ENCODE assay signal across 26 cellular contexts in the genomic region with DNA sequence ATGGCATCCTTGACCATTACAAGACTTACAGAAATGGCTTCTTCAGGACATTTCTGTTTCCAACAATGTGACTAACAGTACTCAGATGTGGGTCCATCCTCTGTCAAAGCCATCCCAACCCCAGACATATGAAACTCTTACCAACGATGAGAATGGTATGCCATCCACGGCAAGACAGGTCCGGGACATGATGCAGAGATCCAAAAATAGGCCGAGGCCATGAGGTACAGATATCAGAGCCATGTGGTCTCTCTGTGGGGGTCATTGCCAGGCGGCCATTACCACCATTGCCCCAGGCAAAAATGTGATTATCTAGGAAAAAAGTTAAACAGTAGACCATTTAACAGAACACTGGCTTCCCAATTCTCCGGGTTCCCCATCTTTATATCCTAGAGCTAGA. TPM values are rescaled to one million over a fixed set of nuclear protein-coding genes. Genes with fewer than 3 reads are reported as not detected.
"Had no signal": no experiment of that assay in that cellular context is flagged by ENCODE, and none has a peak within 500 bp of the region (broad histone marks: within the 10 kb centered on the region; RNA-seq: fewer than 3 reads in every experiment).

No MANE protein-coding gene starts in this region.

- H3K27ac ChIP-seq: cardiac muscle cell, SJCRH30 had no signal

- H3K27me3 ChIP-seq: cardiac muscle cell, SJCRH30 had no signal

- ATAC-seq: activated T-cell treated with anti-CD3 and anti-CD28 coated beads, Interleukin-2, amount 50 U/mL, for 4 hours; K562; T-cell had no signal

- FAIRE-seq: astrocyte, K562, TTC549 had no signal

- H3K9me3 ChIP-seq: SJCRH30 had no signal

- DNase-seq: activated B cell treated with CpG ODN at 0.5 μM for 24 hours; activated CD4-positive, alpha-beta memory T cell treated with anti-CD3 and anti-CD28 coated beads for 36 hours; activated CD4-positive, alpha-beta T cell treated with anti-CD3 and anti-CD28 coated beads for 1 hour; activated CD4-positive, alpha-beta T cell treated with anti-CD3 and anti-CD28 coated beads, Interleukin-2, amount 10 ng/mL, durations not matched to agents 7 days and 5 days; activated CD8-positive, alpha-beta memory T cell treated with anti-CD3 and anti-CD28 coated beads for 24 hours; activated effector memory CD4-positive, alpha-beta T cell treated with anti-CD3 and anti-CD28 coated beads, Interleukin-2, amount 50 U/mL, for 16 hours; activated naive CD4-positive, alpha-beta T cell treated with anti-CD3 and anti-CD28 coated beads for 36 hours; activated T-cell treated with anti-CD3 and anti-CD28 coated beads, Interleukin-2, amount 50 U/mL, for 4 hours; amygdala; Karpas-422; MM.1S; NCI-H1105 treated with DMSO at 0.1 percent for 48 hours; NCI-H1436 treated with DMSO at 0.1 percent for 48 hours; NCI-H1930; NCI-H2171; NCI-H226; NCI-H526; NCI-H82; SJCRH30; T-cell; T-helper 2 cell; T1000 had no signal

- H3K4me3 ChIP-seq: cardiac muscle cell, K562, SJCRH30 had no signal

RNA-seq across cellular contexts. Expression of a gene that starts 27.5 kb away (rescaled TPM):
- total RNA-seq: SJCRH30 had no signal
